In genomic region chr14:92507174-92507768, GRCh38 we compare ENCODE assay signal across 9 cellular contexts. TPM values are rescaled to one million over a fixed set of nuclear protein-coding genes. Genes with fewer than 3 reads are reported as not detected.
A peak's percentile ranks its signal among the peaks of the same experiment; 100 is the strongest.
DNase-seq lines count a peak whose midpoint lies in the region; ATAC-seq and TF ChIP-seq lines count a peak whose summit lies in the region.
"Had no signal": no experiment of that assay in that cellular context is flagged by ENCODE, and none has a peak within 500 bp of the region (broad histone marks: within the 10 kb centered on the region; RNA-seq: fewer than 3 reads in every experiment).

No MANE protein-coding gene starts in this region.

- H3K4me3 Mint-ChIP-seq in activated T-cell treated with anti-CD3 and anti-CD28 coated beads, Interleukin-2, amount 50 U/mL, for 4 hours, result no peak overlapping the region

- DNase-seq in Right ventricle myocardium inferior (ENCODE audit: missing footprints) (no peak), right atrium auricular region (ENCODE audit: low spot score) (no peak), MM.1S (peak; percentile 9), SW480 (ENCODE audit: low spot score) (peak; percentile 54), upper lobe of right lung (peak; percentile 85), middle frontal gyrus (ENCODE audit: extremely low spot score, low spot score) (no peak), Kasumi-1 (lab: John Stamatoyannopoulos, UW) (no peak)
- no peak for DNase-seq in activated T-cell treated with anti-CD3 and anti-CD28 coated beads, Interleukin-2, amount 50 U/mL, for 4 hours

- no peaks in the 10 kb centered on the region for H3K9me3 ChIP-seq in right atrium auricular region
- H3K9me3 ChIP-seq in MM.1S (replicated peaks; ENCODE audit: insufficient read depth, low read length), result no peaks in the 10 kb centered on the region
- H3K9me3 ChIP-seq in upper lobe of right lung, result no peaks in the 10 kb centered on the region

- TF ChIP-seq CTCF in right atrium auricular region (IDR thresholded peaks at IDR 0.05) (no peak), MM.1S (IDR thresholded peaks at IDR 0.05; ENCODE audit: low read length) (no peak), upper lobe of right lung (IDR thresholded peaks at IDR 0.05) (no peak)

- H3K9me3 Mint-ChIP-seq in activated T-cell treated with anti-CD3 and anti-CD28 coated beads, Interleukin-2, amount 50 U/mL, for 4 hours, result no peaks in the 10 kb centered on the region

- no peak overlapping the region for H3K27ac ChIP-seq in right atrium auricular region
- H3K27ac ChIP-seq in MM.1S (ENCODE audit: low read length), result no peak overlapping the region; the same call in 1 of the 2 replicates
- no peak overlapping the region for H3K27ac ChIP-seq in upper lobe of right lung

- no peaks in the 10 kb centered on the region for H3K27me3 ChIP-seq in right atrium auricular region
- H3K27me3 ChIP-seq in MM.1S (replicated peaks; ENCODE audit: insufficient read depth, low read length), result no peaks in the 10 kb centered on the region
- H3K27me3 ChIP-seq in upper lobe of right lung, result no peaks in the 10 kb centered on the region

- H3K9me2 ChIP-seq in MM.1S (replicated peaks; ENCODE audit: insufficient read depth, low read length), result no peaks in the 10 kb centered on the region

- H3K27me3 Mint-ChIP-seq in activated T-cell treated with anti-CD3 and anti-CD28 coated beads, Interleukin-2, amount 50 U/mL, for 4 hours (ENCODE audit: low read depth), result peaks cover 4% of the 10 kb centered on the region

- H3K4me1 ChIP-seq in right atrium auricular region, result peaks cover 0 to 19% of the 10 kb centered on the region in 2 donors
- H3K4me1 ChIP-seq in MM.1S (ENCODE audit: low read length), result 0 out of 2 replicates have a peak, but pooled peaks cover 7% of the 10 kb centered on the region
- H3K4me1 ChIP-seq in upper lobe of right lung, result peaks cover 13% of the 10 kb centered on the region

- no peaks in the 10 kb centered on the region for H3K79me2 ChIP-seq in MM.1S (ENCODE audit: low read length)

- no peaks in the 10 kb centered on the region for H3F3A ChIP-seq in MM.1S (ENCODE audit: insufficient read depth, low read length)

- H3K4me1 Mint-ChIP-seq in activated T-cell treated with anti-CD3 and anti-CD28 coated beads, Interleukin-2, amount 50 U/mL, for 4 hours (ENCODE audit: low read depth), result peaks cover 10% of the 10 kb centered on the region

- H2AFZ ChIP-seq in MM.1S (ENCODE audit: low read length), result no peak overlapping the region

- no peaks in the 10 kb centered on the region for H4K20me1 ChIP-seq in MM.1S (ENCODE audit: insufficient read depth, low read length)

- no peak overlapping the region for H3K9ac ChIP-seq in MM.1S (ENCODE audit: low read length)

- H3K4me2 ChIP-seq in MM.1S (ENCODE audit: low read depth, low read length), result no peak overlapping the region

- H3K4me3 ChIP-seq in right atrium auricular region (no peak overlapping the region), MM.1S (ENCODE audit: low read length) (no peak overlapping the region), upper lobe of right lung (no peak overlapping the region)
- H3K4me3 ChIP-seq: skin epidermis had no signal

- H3K36me3 ChIP-seq in right atrium auricular region (no peaks in the 10 kb centered on the region), MM.1S (replicated peaks; ENCODE audit: insufficient read depth, low read length) (no peaks in the 10 kb centered on the region), upper lobe of right lung (no peaks in the 10 kb centered on the region)

- ATAC-seq in Right ventricle myocardium inferior (peak; percentile 31), upper lobe of right lung (peak; percentile 78)
- no peak for ATAC-seq in activated T-cell treated with anti-CD3 and anti-CD28 coated beads, Interleukin-2, amount 50 U/mL, for 4 hours

- intact Hi-C loops in Right ventricle myocardium inferior (cut with DNase I), result no loop called here
- intact Hi-C loops in upper lobe of right lung (cut with DNase I), result no loop called here

- no peaks in the 10 kb centered on the region for H3K36me3 Mint-ChIP-seq in activated T-cell treated with anti-CD3 and anti-CD28 coated beads, Interleukin-2, amount 50 U/mL, for 4 hours (ENCODE audit: insufficient read depth)

RNA-seq across cellular contexts. Expression of gene RIN3, which starts 6.3 kb away (rescaled TPM):
- total RNA-seq in Right ventricle myocardium inferior (13.0 TPM), right atrium auricular region (10 to 100 TPM in 1 of 2 donors, 1 to 10 TPM in 1; 6.6 to 11.8 TPM), upper lobe of right lung (56.0 TPM)
- total RNA-seq in activated T-cell treated with anti-CD3 and anti-CD28 coated beads, Interleukin-2, amount 50 U/mL, for 4 hours, result 10 to 100 TPM; 14.2 to 24.3 (median 18.5) TPM

Comparison
In these comparisons a context has a peak if more than half of its experiments do, and no peak if none do; other contexts are left out.
1. ATAC-seq: peak in Right ventricle myocardium inferior (single experiment) and upper lobe of right lung (single experiment); none in activated T-cell treated with anti-CD3 and anti-CD28 coated beads, Interleukin-2, amount 50 U/mL, for 4 hours (0 of 2).
2. DNase-seq: peak in MM.1S (single experiment), SW480 (single experiment) and upper lobe of right lung (single experiment); none in Right ventricle myocardium inferior (single experiment), right atrium auricular region (single experiment), middle frontal gyrus (single experiment), Kasumi-1 (0 of 2) and activated T-cell treated with anti-CD3 and anti-CD28 coated beads, Interleukin-2, amount 50 U/mL, for 4 hours (single experiment).